1 cellular context compared by ENCODE assay signal in genomic region chr7:131557521-131558385, GRCh38.
TF ChIP-seq lines count a peak whose summit lies in the region.

No MANE protein-coding gene starts in this region.

TF ChIP-seq in GM23338, 12 proteins besides CTCF, POLR2A, EP300 and RAD21 (continued from another document):
- no peak; the same call in 1 of the 2 replicates for TF ChIP-seq ETS1 (IDR thresholded peaks at IDR 0.05)
TF ChIP-seq in GM23338: peak in this region for 2.
